ENCODE assay signal across 2 cellular contexts in genomic region chr15:76011611-76012010, GRCh38.
TF ChIP-seq lines count a peak whose summit lies in the region.

No MANE protein-coding gene starts in this region.

TF ChIP-seq in GM23338, 12 proteins besides CTCF, POLR2A, EP300 and RAD21:
- TF ChIP-seq EZH2 (IDR thresholded peaks at IDR 0.05; ENCODE audit: low read depth, unreplicated experiment) = no peak
- no peak for TF ChIP-seq ZNF331 (CRISPR knock-in tag; IDR thresholded peaks at IDR 0.05; ENCODE audit: low read depth)
- TF ChIP-seq REST (IDR thresholded peaks at IDR 0.05; ENCODE audit: unreplicated experiment) = no peak
- no peak for TF ChIP-seq CREB1 (CRISPR knock-in tag; IDR thresholded peaks at IDR 0.05; ENCODE audit: low read depth)
- no peak for TF ChIP-seq POLR2AphosphoS5 (IDR thresholded peaks at IDR 0.05; ENCODE audit: low read depth)
- no peak for TF ChIP-seq ZNF462 (CRISPR knock-in tag; IDR thresholded peaks at IDR 0.05)
- TF ChIP-seq ETS1 (IDR thresholded peaks at IDR 0.05) = no peak
- TF ChIP-seq JUNB (IDR thresholded peaks at IDR 0.05; ENCODE audit: unreplicated experiment) = no peak
- no peak for TF ChIP-seq STAT1 (IDR thresholded peaks at IDR 0.05; ENCODE audit: unreplicated experiment)
- no peak for TF ChIP-seq ZNF114 (CRISPR knock-in tag; IDR thresholded peaks at IDR 0.05)
- TF ChIP-seq EZH2phosphoT487 (IDR thresholded peaks at IDR 0.05; ENCODE audit: unreplicated experiment) = no peak
- no peak for TF ChIP-seq NANOG (IDR thresholded peaks at IDR 0.05; ENCODE audit: borderline replicate concordance)
TF ChIP-seq in GM23338: peak in this region for 0.

TF ChIP-seq in H1, 55 proteins besides CTCF, POLR2A, EP300 and RAD21:
- TF ChIP-seq PHF8 (conservative IDR thresholded peaks at IDR 0.05; ENCODE audit: low read depth, low read length) = no peak
- no peak for TF ChIP-seq CREB1 (IDR thresholded peaks at IDR 0.05)
- no peak for TF ChIP-seq KDM1A (IDR thresholded peaks at IDR 0.05; ENCODE audit: borderline replicate concordance, low read length)
- no peak for TF ChIP-seq POU5F1 (IDR thresholded peaks at IDR 0.05; ENCODE audit: low read depth, low read length)
TF ChIP-seq in H1: peak in this region for 0.
